ENCODE assay signal across 10 cellular contexts in the genomic region with DNA sequence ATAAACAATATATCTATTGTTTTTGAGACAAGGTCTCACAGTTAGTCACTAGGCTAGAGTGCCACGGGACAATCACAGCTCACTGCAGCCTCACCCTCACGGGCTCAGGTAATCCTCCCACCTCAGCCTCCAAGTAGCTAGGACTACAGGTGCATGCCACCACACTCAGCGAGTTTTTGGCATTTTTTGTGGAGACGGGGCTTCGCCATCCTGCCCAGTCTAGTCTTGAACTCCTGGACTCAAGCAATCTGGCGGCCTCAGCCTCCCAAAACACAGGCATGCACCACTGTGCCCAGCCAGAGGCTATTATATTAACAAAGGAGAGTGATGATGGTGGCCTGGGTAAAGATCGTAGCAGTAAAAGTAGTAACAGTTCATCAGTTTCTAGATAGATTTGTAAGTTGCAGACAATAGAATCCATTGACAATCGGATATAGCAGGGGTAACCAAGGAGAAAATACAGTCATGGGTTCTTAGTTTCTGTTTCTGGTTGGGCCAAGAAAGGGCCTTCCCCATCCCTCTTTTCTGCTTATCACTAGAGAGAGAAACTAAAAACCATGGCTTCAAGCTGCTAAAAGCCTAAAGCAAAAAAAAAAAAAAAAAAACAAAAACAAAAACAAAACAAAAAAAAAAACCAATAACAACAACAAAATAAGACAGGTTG.
DNase-seq lines count a peak whose midpoint lies in the region; ATAC-seq, FAIRE-seq and TF ChIP-seq lines count a peak whose summit lies in the region.
"Had no signal": no experiment of that assay in that cellular context is flagged by ENCODE, and none has a peak within 500 bp of the region (broad histone marks: within the 10 kb centered on the region; RNA-seq: fewer than 3 reads in every experiment).

No MANE protein-coding gene starts in this region.

- no peak overlapping the region for H3K27ac Mint-ChIP-seq in type B pancreatic cell
- no peak overlapping the region for H3K27ac Mint-ChIP-seq in activated CD8-positive, alpha-beta T cell treated with anti-CD3 and anti-CD28 coated beads, Interleukin-2, amount 10 ng/mL, durations not matched to agents 7 days and 5 days

- no TSS peak for BruUV-seq in HepG2 (replicated peaks; lab: Mats Ljungman, UMichigan)

- no peaks in the 10 kb centered on the region for H3K9me3 Mint-ChIP-seq in type B pancreatic cell
- H3K9me3 Mint-ChIP-seq in activated CD8-positive, alpha-beta T cell treated with anti-CD3 and anti-CD28 coated beads, Interleukin-2, amount 10 ng/mL, durations not matched to agents 7 days and 5 days (ENCODE audit: insufficient read depth), result no peaks in the 10 kb centered on the region

- H4K20me1 ChIP-seq in HepG2 (ENCODE audit: insufficient read depth, low read length) (no peaks in the 10 kb centered on the region), MM.1S (ENCODE audit: insufficient read depth, low read length) (no peaks in the 10 kb centered on the region), fibroblast of lung (ENCODE audit: control insufficient read depth, extremely low read depth, insufficient read depth, low read length) (no peaks in the 10 kb centered on the region)

- no peak for FAIRE-seq in HepG2 (lab: Jason Lieb, UNC)

- no peaks in the 10 kb centered on the region for H3K9me3 ChIP-seq in liver (ENCODE audit: control insufficient read depth in 4 of 4, low read length in 3 of 4)
- H3K9me3 ChIP-seq in HepG2 (ENCODE audit: low read length), result no peaks in the 10 kb centered on the region
- H3K9me3 ChIP-seq in MM.1S (replicated peaks; ENCODE audit: insufficient read depth, low read length), result no peaks in the 10 kb centered on the region
- no peaks in the 10 kb centered on the region for H3K9me3 ChIP-seq in fibroblast of lung (ENCODE audit: control insufficient read depth, insufficient read depth, low read depth, low read length)
- H3K9me3 ChIP-seq: breast epithelium, spleen had no signal

- H3K9ac ChIP-seq in liver (ENCODE audit: low read depth in 1 of 2, low read length in 2 of 2), result no peak overlapping the region
- no peak overlapping the region for H3K9ac ChIP-seq in HepG2 (ENCODE audit: insufficient read depth, low read depth, low read length)
- no peak overlapping the region for H3K9ac ChIP-seq in MM.1S (ENCODE audit: low read length)
- no peak overlapping the region for H3K9ac ChIP-seq in fibroblast of lung (ENCODE audit: insufficient read depth, low read length)

- in situ Hi-C loops in HepG2 (cut with HindIII; ENCODE audit: extremely low pct_ligation_motif_present, low pct_unique_long_range_greater_than_20kb), result no loop called here

- ATAC-seq in HepG2 (no peak), HG02970 (IDR thresholded peaks at IDR 0.05; ENCODE audit: low FRiP score, unreplicated experiment) (no peak)
- ATAC-seq in activated CD8-positive, alpha-beta T cell treated with anti-CD3 and anti-CD28 coated beads, Interleukin-2, amount 10 ng/mL, durations not matched to agents 7 days and 5 days, result no peak

- H3F3A ChIP-seq in MM.1S (ENCODE audit: insufficient read depth, low read length), result 0 out of 2 replicates have a peak, but pooled peaks cover 7% of the 10 kb centered on the region

- H3K4me1 ChIP-seq in liver (ENCODE audit: control insufficient read depth in 4 of 4, insufficient read depth in 4 of 4, low read length in 3 of 4) (peaks cover 0 to 4% (median 0%) of the 10 kb centered on the region in 4 donors), HepG2 (ENCODE audit: insufficient read depth, low read length) (no peaks in the 10 kb centered on the region), MM.1S (ENCODE audit: low read length) (no peaks in the 10 kb centered on the region), fibroblast of lung (ENCODE audit: control insufficient read depth, extremely low read depth, insufficient read depth, low read length) (no peaks in the 10 kb centered on the region)
- H3K4me1 ChIP-seq: breast epithelium had no signal

- H3K4me3 ChIP-seq in liver (ENCODE audit: low read depth in 1 of 3, low read length in 3 of 3) (peak overlapping the region; percentile 19 to 80 (median 54)), HepG2 (replicated peaks in 1 of 3; ENCODE audit: insufficient read depth in 1 of 3, low read depth in 2 of 3, low read length in 3 of 3) (no peak overlapping the region), MM.1S (ENCODE audit: low read length) (peak overlapping the region; percentile 57), fibroblast of lung (replicated peaks in 1 of 4; ENCODE audit: control extremely low read depth in 1 of 4, insufficient read depth in 1 of 4, low read depth in 3 of 4, low read length in 4 of 4) (peak overlapping the region in 1 of 4 experiments; percentile 25)

- TF ChIP-seq RAD21 in liver (IDR thresholded peaks at IDR 0.05) (no peak), HepG2 (CRISPR knock-in tag; IDR thresholded peaks at IDR 0.05) (no peak)

- no peak overlapping the region for H3K27ac ChIP-seq in liver (ENCODE audit: low read depth in 1 of 2, low read length in 2 of 2)
- no peak overlapping the region for H3K27ac ChIP-seq in HepG2 (ENCODE audit: extremely low read length, insufficient read depth, low read length)
- H3K27ac ChIP-seq in MM.1S (ENCODE audit: low read length), result no peak overlapping the region; the same call in 1 of the 2 replicates
- H3K27ac ChIP-seq in fibroblast of lung (ENCODE audit: insufficient read depth, low read length), result no peak overlapping the region
- H3K27ac ChIP-seq: breast epithelium, spleen had no signal

- H3K4me2 ChIP-seq in HepG2 (ENCODE audit: low read depth, low read length) (no peak overlapping the region; the same call in 1 of the 2 replicates), MM.1S (ENCODE audit: low read depth, low read length) (peak overlapping the region; percentile 49; the same call in 1 of the 2 replicates), fibroblast of lung (ENCODE audit: extremely low read depth, insufficient read depth, low read length) (peak overlapping the region; percentile 75)

- H3K36me3 ChIP-seq in liver (ENCODE audit: control insufficient read depth in 4 of 4, insufficient read depth in 3 of 4, low read depth in 1 of 4, low read length in 3 of 4) (no peaks in the 10 kb centered on the region), HepG2 (replicated peaks in 1 of 2; ENCODE audit: control insufficient read depth in 1 of 2, insufficient read depth in 2 of 2, low read length in 2 of 2) (no peaks in the 10 kb centered on the region), MM.1S (replicated peaks; ENCODE audit: insufficient read depth, low read length) (no peaks in the 10 kb centered on the region), fibroblast of lung (ENCODE audit: control insufficient read depth, insufficient read depth, low read length) (no peaks in the 10 kb centered on the region)
- H3K36me3 ChIP-seq: breast epithelium, spleen had no signal

- TF ChIP-seq POLR2A in HepG2 (IDR thresholded peaks at IDR 0.05; ENCODE audit: insufficient read depth in 1 of 2, low read depth in 2 of 2, low read length in 2 of 2), result no peak

- CTCF ChIA-PET in HepG2 (lab: Yijun Ruan, JAX; ENCODE audit: low intra/inter-chr PET ratio, low total read pairs), result interaction anchor here (1.3 kb wide), 1 partner anchor 1131 kb away, joined by 4 read pairs; no protein-coding TSS in a partner anchor
- CTCF ChIA-PET in activated CD8-positive, alpha-beta T cell treated with anti-CD3 and anti-CD28 coated beads, Interleukin-2, amount 10 ng/mL, durations not matched to agents 7 days and 5 days (lab: Charles Lee), result interaction anchor here (1.5 kb wide), 3 partner anchors 8 to 70 kb away, joined by 3 to 12 read pairs (median 4); no protein-coding TSS in a partner anchor

- H3K4me1 Mint-ChIP-seq in type B pancreatic cell (ENCODE audit: unreplicated experiment), result no peaks in the 10 kb centered on the region
- peaks cover 4% of the 10 kb centered on the region for H3K4me1 Mint-ChIP-seq in activated CD8-positive, alpha-beta T cell treated with anti-CD3 and anti-CD28 coated beads, Interleukin-2, amount 10 ng/mL, durations not matched to agents 7 days and 5 days (ENCODE audit: low read depth)

- no peaks in the 10 kb centered on the region for H3K27me3 ChIP-seq in liver (ENCODE audit: control insufficient read depth in 4 of 4, insufficient read depth in 4 of 4, low read length in 3 of 4)
- no peaks in the 10 kb centered on the region for H3K27me3 ChIP-seq in HepG2 (ENCODE audit: control insufficient read depth in 1 of 2, insufficient read depth in 2 of 2, low read length in 2 of 2)
- no peaks in the 10 kb centered on the region for H3K27me3 ChIP-seq in MM.1S (replicated peaks; ENCODE audit: insufficient read depth, low read length)
- no peaks in the 10 kb centered on the region for H3K27me3 ChIP-seq in fibroblast of lung (ENCODE audit: control insufficient read depth, insufficient read depth, low read length)
- H3K27me3 ChIP-seq: breast epithelium, spleen had no signal

- DNase-seq in HepG2 (ENCODE audit: low spot score) (no peak), MM.1S (peak; percentile 62), fibroblast of lung (ENCODE audit: low read depth in 2 of 2) (no peak), type B pancreatic cell (ENCODE audit: extremely low spot score, unreplicated experiment) (no peak), retina (no peak)
- DNase-seq in activated CD8-positive, alpha-beta T cell treated with anti-CD3 and anti-CD28 coated beads, Interleukin-2, amount 10 ng/mL, durations not matched to agents 7 days and 5 days, result no peak

- no peaks in the 10 kb centered on the region for H3K79me2 ChIP-seq in HepG2 (ENCODE audit: insufficient read depth, low read length)
- no peaks in the 10 kb centered on the region for H3K79me2 ChIP-seq in MM.1S (ENCODE audit: low read length)
- no peaks in the 10 kb centered on the region for H3K79me2 ChIP-seq in fibroblast of lung (ENCODE audit: control insufficient read depth, insufficient read depth, low read length)

- H3K27me3 Mint-ChIP-seq in type B pancreatic cell, result no peaks in the 10 kb centered on the region
- H3K27me3 Mint-ChIP-seq in activated CD8-positive, alpha-beta T cell treated with anti-CD3 and anti-CD28 coated beads, Interleukin-2, amount 10 ng/mL, durations not matched to agents 7 days and 5 days (ENCODE audit: low read depth), result no peaks in the 10 kb centered on the region

- POLR2A ChIA-PET in HepG2 (lab: Yijun Ruan, JAX), result no interaction called here
- POLR2A ChIA-PET in activated CD8-positive, alpha-beta T cell treated with anti-CD3 and anti-CD28 coated beads, Interleukin-2, amount 10 ng/mL, durations not matched to agents 7 days and 5 days (lab: Charles Lee), result no interaction called here

- 93% methylated on average over 8 of the region's 8 CpGs for WGBS in liver
- WGBS in HepG2 (ENCODE audit: low lambda C conversion rate), result 52% methylated on average over 8 of the region's 8 CpGs

- H2AFZ ChIP-seq in HepG2 (ENCODE audit: low read length), result no peak overlapping the region
- peak overlapping the region; percentile 58 for H2AFZ ChIP-seq in MM.1S (ENCODE audit: low read length)
- peak overlapping the region; percentile 65 for H2AFZ ChIP-seq in fibroblast of lung (ENCODE audit: low read length)

- TF ChIP-seq CTCF in liver (IDR thresholded peaks at IDR 0.05; ENCODE audit: low read depth, low read length, missing input control) (no peak), HepG2 (CRISPR knock-in tag; IDR thresholded peaks at IDR 0.05) (no peak), MM.1S (IDR thresholded peaks at IDR 0.05; ENCODE audit: low read length) (no peak), fibroblast of lung (conservative IDR thresholded peaks at IDR 0.05 in 1 of 2, IDR thresholded peaks at IDR 0.05 in 1 of 2; ENCODE audit: low read depth in 1 of 2, low read length in 2 of 2) (no peak), type B pancreatic cell (conservative IDR thresholded peaks at IDR 0.05) (no peak)

- H3K4me3 Mint-ChIP-seq in type B pancreatic cell, result peak overlapping the region; percentile 3
- H3K4me3 Mint-ChIP-seq in activated CD8-positive, alpha-beta T cell treated with anti-CD3 and anti-CD28 coated beads, Interleukin-2, amount 10 ng/mL, durations not matched to agents 7 days and 5 days, result no peak overlapping the region

- H3K36me3 Mint-ChIP-seq in type B pancreatic cell, result no peaks in the 10 kb centered on the region
- no peaks in the 10 kb centered on the region for H3K36me3 Mint-ChIP-seq in activated CD8-positive, alpha-beta T cell treated with anti-CD3 and anti-CD28 coated beads, Interleukin-2, amount 10 ng/mL, durations not matched to agents 7 days and 5 days (ENCODE audit: low read depth)

- no peaks in the 10 kb centered on the region for H3K9me2 ChIP-seq in MM.1S (replicated peaks; ENCODE audit: insufficient read depth, low read length)

- TF ChIP-seq EP300 in HepG2 (IDR thresholded peaks at IDR 0.05; ENCODE audit: low read depth in 2 of 2, low read length in 2 of 2), result no peak
- no peak for TF ChIP-seq EP300 in HepG2 (CRISPR knock-in tag; IDR thresholded peaks at IDR 0.05; ENCODE audit: borderline replicate concordance)

- intact Hi-C loops in HepG2 (cut with micrococcal nuclease; ENCODE audit: unreplicated experiment), result loop anchor here (5.0 kb wide), 1 partner anchor 1131 kb away; no protein-coding TSS in a partner anchor

Comparison
In these comparisons a context has a peak if more than half of its experiments do, and no peak if none do; other contexts are left out.
1. H3K4me3 ChIP-seq: peak in liver (3 of 3) and MM.1S (single experiment); none in HepG2 (0 of 3).